In genomic region chr17:48541574-48542113, GRCh38 we compare ENCODE assay signal across 1 cellular context.
TF ChIP-seq lines count a peak whose summit lies in the region.

No MANE protein-coding gene starts in this region.

TF ChIP-seq in GM12878, 131 proteins besides CTCF, POLR2A, EP300 and RAD21 (continued from another document):
- TF ChIP-seq SIN3A (IDR thresholded peaks at IDR 0.05; ENCODE audit: low read depth, low read length) (no peak), ATF2 (IDR thresholded peaks at IDR 0.05; ENCODE audit: low read length) (no peak), IKZF1 (conservative IDR thresholded peaks at IDR 0.05) (peak; percentile 73), CREB1 (IDR thresholded peaks at IDR 0.05; ENCODE audit: low read depth) (no peak)
